ENCODE assay signal across 34 cellular contexts in genomic region chr15:27934782-27935181, GRCh38.
"Had no signal": no experiment of that assay in that cellular context is flagged by ENCODE, and none has a peak within 500 bp of the region (broad histone marks: within the 10 kb centered on the region; RNA-seq: fewer than 3 reads in every experiment).

No MANE protein-coding gene starts in this region.

- FAIRE-seq: colon had no signal

- H3K27me3 Mint-ChIP-seq: activated CD4-positive, alpha-beta memory T cell treated with anti-CD3 and anti-CD28 coated beads for 36 hours; activated CD4-positive, alpha-beta T cell treated with anti-CD3 and anti-CD28 coated beads, Interleukin-2, amount 10 ng/mL, durations not matched to agents 24 days and 14 days; activated CD8-positive, alpha-beta memory T cell treated with anti-CD3 and anti-CD28 coated beads, Interleukin-2, amount 10 ng/mL, durations not matched to agents 7 days and 5 days; activated naive CD8-positive, alpha-beta T cell treated with anti-CD3 and anti-CD28 coated beads for 36 hours; activated naive CD8-positive, alpha-beta T cell treated with anti-CD3 and anti-CD28 coated beads, Interleukin-2, amount 50 U/mL, for 24 hours; T-helper 17 cell had no signal

- H3K27ac Mint-ChIP-seq: activated CD4-positive, alpha-beta memory T cell treated with anti-CD3 and anti-CD28 coated beads for 36 hours; activated CD4-positive, alpha-beta T cell treated with anti-CD3 and anti-CD28 coated beads for 36 hours; activated CD4-positive, alpha-beta T cell treated with anti-CD3 and anti-CD28 coated beads, Interleukin-2, amount 10 ng/mL, durations not matched to agents 24 days and 14 days; activated CD8-positive, alpha-beta memory T cell treated with anti-CD3 and anti-CD28 coated beads, Interleukin-2, amount 10 ng/mL, durations not matched to agents 7 days and 5 days; activated CD8-positive, alpha-beta T cell treated with anti-CD3 and anti-CD28 coated beads, Interleukin-2, amount 10 ng/mL, durations not matched to agents 7 days and 5 days; activated naive CD4-positive, alpha-beta T cell treated with anti-CD3 and anti-CD28 coated beads for 36 hours; activated naive CD4-positive, alpha-beta T cell treated with anti-CD3 and anti-CD28 coated beads, Interleukin-2, amount 50 U/mL, for 24 hours; activated naive CD8-positive, alpha-beta T cell treated with anti-CD3 and anti-CD28 coated beads for 36 hours; activated naive CD8-positive, alpha-beta T cell treated with anti-CD3 and anti-CD28 coated beads, Interleukin-2, amount 50 U/mL, for 24 hours; activated T-helper 1 cell treated with anti-CD3 and anti-CD28 coated beads, Interleukin-12 subunit alpha, Interleukin-12 subunit beta, Interleukin-2, Interleukin-4 antibody, amounts not matched to agents 30 ng/mL and 10 ng/mL and 1 ng/mL, durations not matched to agents 14 hours and 24 hours and 36 hours; activated T-helper 2 cell treated with anti-CD3 and anti-CD28 coated beads, Interferon-gamma antibody, Interleukin-2, Interleukin-4, amounts not matched to agents 10 μg/mL and 5 μg/mL and 100 μg/mL, durations not matched to agents 14 hours and 24 hours and 36 hours; effector memory CD8-positive, alpha-beta T cell; T-helper 17 cell; T-helper 2 cell treated with Interferon-gamma antibody and Interleukin-4, amounts not matched to agents 5 μg/mL and 100 μg/mL, for 36 hours had no signal

- ATAC-seq: activated CD4-positive, alpha-beta T cell treated with anti-CD3 and anti-CD28 coated beads for 36 hours; activated CD8-positive, alpha-beta memory T cell treated with anti-CD3 and anti-CD28 coated beads, Interleukin-2, amount 10 ng/mL, durations not matched to agents 7 days and 5 days; activated CD8-positive, alpha-beta T cell treated with anti-CD3 and anti-CD28 coated beads, Interleukin-2, amount 10 ng/mL, durations not matched to agents 7 days and 5 days; activated naive CD8-positive, alpha-beta T cell treated with anti-CD3 and anti-CD28 coated beads, Interleukin-2, amount 50 U/mL, for 24 hours; body of pancreas; effector memory CD8-positive, alpha-beta T cell; gastroesophageal sphincter; heart right ventricle; T-helper 17 cell had no signal

- H3K36me3 Mint-ChIP-seq: activated CD4-positive, alpha-beta memory T cell treated with anti-CD3 and anti-CD28 coated beads for 36 hours; activated CD8-positive, alpha-beta memory T cell treated with anti-CD3 and anti-CD28 coated beads, Interleukin-2, amount 10 ng/mL, durations not matched to agents 7 days and 5 days; activated naive CD4-positive, alpha-beta T cell treated with anti-CD3 and anti-CD28 coated beads, Interleukin-2, amount 50 U/mL, for 24 hours; activated naive CD8-positive, alpha-beta T cell treated with anti-CD3 and anti-CD28 coated beads for 36 hours had no signal

- DNase-seq: activated CD4-positive, alpha-beta memory T cell treated with anti-CD3 and anti-CD28 coated beads for 36 hours; activated CD4-positive, alpha-beta T cell treated with anti-CD3 and anti-CD28 coated beads for 36 hours; activated CD4-positive, alpha-beta T cell treated with anti-CD3 and anti-CD28 coated beads, Interleukin-2, amount 10 ng/mL, durations not matched to agents 24 days and 14 days; activated CD4-positive, CD25-positive, alpha-beta regulatory T cell; activated CD4-positive, CD25-positive, alpha-beta regulatory T cell treated with anti-CD3 and anti-CD28 coated beads, Interleukin-2, amount 50 U/mL, for 72 hours; activated CD8-positive, alpha-beta memory T cell treated with anti-CD3 and anti-CD28 coated beads, Interleukin-2, amount 10 ng/mL, durations not matched to agents 7 days and 5 days; activated CD8-positive, alpha-beta memory T cell treated with anti-CD3 and anti-CD28 coated beads, Interleukin-2, amount 50 U/mL, for 4 hours; activated CD8-positive, alpha-beta T cell treated with anti-CD3 and anti-CD28 coated beads, Interleukin-2, amount 10 ng/mL, durations not matched to agents 7 days and 5 days; activated effector memory CD4-positive, alpha-beta T cell treated with anti-CD3 and anti-CD28 coated beads, Interleukin-2, amount 50 U/mL, for 16 hours; activated naive CD4-positive, alpha-beta T cell treated with anti-CD3 and anti-CD28 coated beads for 36 hours; activated naive CD8-positive, alpha-beta T cell treated with anti-CD3 and anti-CD28 coated beads for 36 hours; activated naive CD8-positive, alpha-beta T cell treated with anti-CD3 and anti-CD28 coated beads, Interleukin-2, amount 50 U/mL, for 24 hours; activated T-cell treated with anti-CD3 and anti-CD28 coated beads, Interleukin-2, amount 50 U/mL, for 1 hour; activated T-cell treated with anti-CD3 and anti-CD28 coated beads, Interleukin-2, amount 50 U/mL, for 48 hours; adrenal gland; amygdala; aorta; body of pancreas; caudate nucleus; cortex of kidney; dermis blood vessel endothelial cell; effector CD4-positive, alpha-beta T cell; effector memory CD8-positive, alpha-beta T cell; erythroblast; foreskin melanocyte; heart right ventricle; T-helper 17 cell; T1000 had no signal

- H3K4me1 Mint-ChIP-seq: activated CD4-positive, alpha-beta T cell treated with anti-CD3 and anti-CD28 coated beads for 36 hours; activated CD4-positive, alpha-beta T cell treated with anti-CD3 and anti-CD28 coated beads, Interleukin-2, amount 10 ng/mL, durations not matched to agents 24 days and 14 days; activated CD8-positive, alpha-beta memory T cell treated with anti-CD3 and anti-CD28 coated beads, Interleukin-2, amount 10 ng/mL, durations not matched to agents 7 days and 5 days; activated naive CD4-positive, alpha-beta T cell treated with anti-CD3 and anti-CD28 coated beads, Interleukin-2, amount 50 U/mL, for 24 hours; activated naive CD8-positive, alpha-beta T cell treated with anti-CD3 and anti-CD28 coated beads for 36 hours; activated naive CD8-positive, alpha-beta T cell treated with anti-CD3 and anti-CD28 coated beads, Interleukin-2, amount 50 U/mL, for 24 hours; T-helper 17 cell had no signal

- H3K4me3 Mint-ChIP-seq: activated CD4-positive, alpha-beta memory T cell treated with anti-CD3 and anti-CD28 coated beads for 36 hours; activated CD4-positive, alpha-beta T cell treated with anti-CD3 and anti-CD28 coated beads for 36 hours; activated CD4-positive, alpha-beta T cell treated with anti-CD3 and anti-CD28 coated beads, Interleukin-2, amount 10 ng/mL, durations not matched to agents 24 days and 14 days; activated CD8-positive, alpha-beta memory T cell treated with anti-CD3 and anti-CD28 coated beads, Interleukin-2, amount 10 ng/mL, durations not matched to agents 7 days and 5 days; activated CD8-positive, alpha-beta T cell treated with anti-CD3 and anti-CD28 coated beads, Interleukin-2, amount 10 ng/mL, durations not matched to agents 7 days and 5 days; activated naive CD4-positive, alpha-beta T cell treated with anti-CD3 and anti-CD28 coated beads for 36 hours; activated naive CD4-positive, alpha-beta T cell treated with anti-CD3 and anti-CD28 coated beads, Interleukin-2, amount 50 U/mL, for 24 hours; activated naive CD8-positive, alpha-beta T cell treated with anti-CD3 and anti-CD28 coated beads for 36 hours; activated naive CD8-positive, alpha-beta T cell treated with anti-CD3 and anti-CD28 coated beads, Interleukin-2, amount 50 U/mL, for 24 hours; activated T-helper 1 cell treated with anti-CD3 and anti-CD28 coated beads, Interleukin-12 subunit alpha, Interleukin-12 subunit beta, Interleukin-2, Interleukin-4 antibody, amounts not matched to agents 30 ng/mL and 10 ng/mL and 1 ng/mL, durations not matched to agents 14 hours and 24 hours and 36 hours; effector memory CD8-positive, alpha-beta T cell; T-helper 17 cell; T-helper 2 cell treated with Interferon-gamma antibody and Interleukin-4, amounts not matched to agents 5 μg/mL and 100 μg/mL, for 36 hours had no signal
